9 cellular contexts compared by ENCODE assay signal in the genomic region with DNA sequence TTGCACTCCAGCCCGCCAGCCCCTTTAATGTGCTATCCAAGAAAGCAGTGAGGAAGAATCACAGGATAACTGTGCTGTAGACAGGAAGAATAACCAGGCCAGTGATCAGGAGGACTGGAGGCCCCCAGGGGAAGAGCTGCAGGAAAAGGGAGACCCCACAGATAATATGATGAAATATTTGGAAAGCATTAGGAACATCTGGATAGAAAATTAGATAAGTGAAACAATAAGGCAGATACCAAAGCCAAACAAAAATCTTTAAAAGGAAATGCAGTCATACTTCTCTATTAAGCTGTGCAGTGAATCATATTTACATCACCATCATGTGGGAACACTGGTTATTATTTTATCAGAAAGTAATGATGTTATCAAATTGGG. TPM values are rescaled to one million over a fixed set of nuclear protein-coding genes. Genes with fewer than 3 reads are reported as not detected.
A peak's percentile ranks its signal among the peaks of the same experiment; 100 is the strongest.
DNase-seq lines count a peak whose midpoint lies in the region; FAIRE-seq and TF ChIP-seq lines count a peak whose summit lies in the region.
"Had no signal": no experiment of that assay in that cellular context is flagged by ENCODE, and none has a peak within 500 bp of the region (broad histone marks: within the 10 kb centered on the region; RNA-seq: fewer than 3 reads in every experiment).

No MANE protein-coding gene starts in this region.

- H3K4me2 ChIP-seq in astrocyte (ENCODE audit: low read length) (peak overlapping the region; percentile 83), hepatocyte (peak overlapping the region; percentile 86)

- H4K20me1 ChIP-seq in astrocyte (ENCODE audit: insufficient read depth, low read length) (no peaks in the 10 kb centered on the region), hepatocyte (ENCODE audit: insufficient read depth, poor library complexity, severe bottlenecking) (no peaks in the 10 kb centered on the region)

- no peak for TF ChIP-seq CTCF in astrocyte (IDR thresholded peaks at IDR 0.05; ENCODE audit: insufficient read depth, low read depth, low read length)
- TF ChIP-seq CTCF in hepatocyte (IDR thresholded peaks at IDR 0.05; ENCODE audit: poor library complexity), result no peak
- TF ChIP-seq CTCF in stomach (IDR thresholded peaks at IDR 0.05), result no peak

- H3K9me2 ChIP-seq in hepatocyte (replicated peaks; ENCODE audit: insufficient read depth), result no peaks in the 10 kb centered on the region

- H3K4me3 ChIP-seq in astrocyte (ENCODE audit: insufficient read depth, low read depth, low read length) (peak overlapping the region; percentile 45), hepatocyte (no peak overlapping the region), stomach (peak overlapping the region in 1 of 4 donors; percentile 48)

- H3K36me3 Mint-ChIP-seq in activated CD4-positive, alpha-beta T cell treated with anti-CD3 and anti-CD28 coated beads, Interleukin-2, amount 10 ng/mL, durations not matched to agents 24 days and 14 days (ENCODE audit: low read depth), result peaks cover 1% of the 10 kb centered on the region
- H3K36me3 Mint-ChIP-seq in astrocyte (ENCODE audit: low read depth, unreplicated experiment), result peaks cover 3% of the 10 kb centered on the region

- WGBS in hepatocyte (ENCODE audit: low lambda C conversion rate, missing lambda C conversion rate), result 85% methylated on average over 1 of the region's 1 CpG
- 81 to 90% (median 86%) methylated on average over 1 of the region's 1 CpG for WGBS in stomach, 5 donors

- no peak overlapping the region for H3K27ac Mint-ChIP-seq in activated CD4-positive, alpha-beta T cell treated with anti-CD3 and anti-CD28 coated beads, Interleukin-2, amount 10 ng/mL, durations not matched to agents 24 days and 14 days
- H3K27ac Mint-ChIP-seq in astrocyte (ENCODE audit: unreplicated experiment), result peak overlapping the region; percentile 51

- H3K36me3 ChIP-seq in astrocyte (ENCODE audit: insufficient read depth, low read length) (no peaks in the 10 kb centered on the region), hepatocyte (replicated peaks; ENCODE audit: insufficient read depth, low read depth) (no peaks in the 10 kb centered on the region), stomach (no peaks in the 10 kb centered on the region)

- intact Hi-C loops in activated CD4-positive, alpha-beta T cell treated with anti-CD3 and anti-CD28 coated beads, Interleukin-2, amount 10 ng/mL, durations not matched to agents 24 days and 14 days (cut with micrococcal nuclease), result loop anchor here (2.0 kb wide), 1 partner anchor 16 kb away; no protein-coding TSS in a partner anchor
- intact Hi-C loops in stomach (cut with DNase I; ENCODE audit: low total_unique reads), result no loop called here

- H3K9me3 Mint-ChIP-seq in activated CD4-positive, alpha-beta T cell treated with anti-CD3 and anti-CD28 coated beads, Interleukin-2, amount 10 ng/mL, durations not matched to agents 24 days and 14 days, result peaks cover 10% of the 10 kb centered on the region
- H3K9me3 Mint-ChIP-seq in astrocyte (ENCODE audit: unreplicated experiment), result peaks cover 4% of the 10 kb centered on the region

- H3K79me2 ChIP-seq in astrocyte (ENCODE audit: insufficient read depth, low read length) (no peaks in the 10 kb centered on the region), hepatocyte (no peaks in the 10 kb centered on the region)

- no peak for DNase-seq in activated CD4-positive, alpha-beta T cell treated with anti-CD3 and anti-CD28 coated beads, Interleukin-2, amount 10 ng/mL, durations not matched to agents 24 days and 14 days
- no peak for DNase-seq in activated CD4-positive, alpha-beta T cell treated with anti-CD3 and anti-CD28 coated beads for 4 hours
- DNase-seq in astrocyte (ENCODE audit: low read depth) (peak; percentile 74), hepatocyte (ENCODE audit: low spot score) (no peak), stomach (no peak), cerebellar nuclear complex (lab: John Stamatoyannopoulos, UW) (no peak), C1 segment of cervical spinal cord (lab: John Stamatoyannopoulos, UW) (no peak), NCI-H146 treated with DMSO at 0.1 percent for 48 hours (lab: John Stamatoyannopoulos, UW; ENCODE audit: unreplicated experiment) (no peak)
- DNase-seq: activated effector memory CD4-positive, alpha-beta T cell treated with anti-CD3 and anti-CD28 coated beads, Interleukin-2, amount 50 U/mL, for 16 hours had no signal

- H3K9me3 ChIP-seq in astrocyte (ENCODE audit: insufficient read depth, low read depth, low read length), result no peaks in the 10 kb centered on the region
- no peaks in the 10 kb centered on the region for H3K9me3 ChIP-seq in hepatocyte (ENCODE audit: low read depth)
- H3K9me3 ChIP-seq in stomach, result no peaks in the 10 kb centered on the region

- H3K27me3 Mint-ChIP-seq in activated CD4-positive, alpha-beta T cell treated with anti-CD3 and anti-CD28 coated beads, Interleukin-2, amount 10 ng/mL, durations not matched to agents 24 days and 14 days, result peaks cover 14% of the 10 kb centered on the region
- peaks cover 5% of the 10 kb centered on the region for H3K27me3 Mint-ChIP-seq in astrocyte (ENCODE audit: low read depth, unreplicated experiment)

- peak overlapping the region; percentile 96 for H3K27ac ChIP-seq in astrocyte (ENCODE audit: low read depth, low read length)
- no peak overlapping the region for H3K27ac ChIP-seq in hepatocyte
- peak overlapping the region in 4 of 5 donors; percentile 54 to 78 (median 67) for H3K27ac ChIP-seq in stomach

- H3K27me3 ChIP-seq in astrocyte (ENCODE audit: insufficient read depth, low read length), result no peaks in the 10 kb centered on the region
- H3K27me3 ChIP-seq in hepatocyte, result no peaks in the 10 kb centered on the region
- peaks cover 0 to 12% (median 0%) of the 10 kb centered on the region in 3 donors for H3K27me3 ChIP-seq in stomach

- no peak for TF ChIP-seq EP300 in stomach (IDR thresholded peaks at IDR 0.05)

- peak; percentile 63 for FAIRE-seq in astrocyte (lab: Jason Lieb, UNC)

- H3K4me1 Mint-ChIP-seq in activated CD4-positive, alpha-beta T cell treated with anti-CD3 and anti-CD28 coated beads, Interleukin-2, amount 10 ng/mL, durations not matched to agents 24 days and 14 days, result peaks cover 36% of the 10 kb centered on the region
- peaks cover 20% of the 10 kb centered on the region for H3K4me1 Mint-ChIP-seq in astrocyte (ENCODE audit: low read depth, unreplicated experiment)

- peak overlapping the region; percentile 75 for H2AFZ ChIP-seq in astrocyte (ENCODE audit: low read depth, low read length)
- peak overlapping the region; percentile 58 for H2AFZ ChIP-seq in hepatocyte

- peak overlapping the region; percentile 84 for H3K9ac ChIP-seq in astrocyte (ENCODE audit: low read length)

- peak overlapping the region; percentile 29 for H3K4me3 Mint-ChIP-seq in activated CD4-positive, alpha-beta T cell treated with anti-CD3 and anti-CD28 coated beads, Interleukin-2, amount 10 ng/mL, durations not matched to agents 24 days and 14 days
- peak overlapping the region; percentile 41 for H3K4me3 Mint-ChIP-seq in astrocyte (ENCODE audit: unreplicated experiment)

- no peak for TF ChIP-seq POLR2A in stomach (IDR thresholded peaks at IDR 0.05)

- H3K4me1 ChIP-seq in astrocyte (ENCODE audit: insufficient read depth, low read length) (peaks cover 17% of the 10 kb centered on the region), hepatocyte (ENCODE audit: insufficient read depth) (no peaks in the 10 kb centered on the region), stomach (peaks cover 5 to 19% (median 10%) of the 10 kb centered on the region in 4 donors)

RNA-seq across cellular contexts. Expression of a gene that starts 14.3 kb away (rescaled TPM):
- 35.5 and 37.0 TPM in 2 replicates for total RNA-seq in activated CD4-positive, alpha-beta T cell treated with anti-CD3 and anti-CD28 coated beads, Interleukin-2, amount 10 ng/mL, durations not matched to agents 24 days and 14 days
- 68.6 and 70.2 TPM in 2 replicates for total RNA-seq in astrocyte
- 25.4 and 25.5 TPM in 2 replicates for total RNA-seq in hepatocyte
- 42.8 and 49.1 TPM in 2 replicates for polyA plus RNA-seq in hepatocyte
- 10 to 100 TPM; 10.6 to 40.3 (median 33.8) TPM for total RNA-seq in stomach
- 10 to 100 TPM; 26.6 to 57.0 (median 29.4) TPM for polyA plus RNA-seq in stomach

RNA-seq across cellular contexts. Expression of a gene that starts 42.9 kb away (rescaled TPM):
- total RNA-seq in activated CD4-positive, alpha-beta T cell treated with anti-CD3 and anti-CD28 coated beads, Interleukin-2, amount 10 ng/mL, durations not matched to agents 24 days and 14 days, result 14.2 and 14.3 TPM in 2 replicates
- 24.7 and 27.8 TPM in 2 replicates for total RNA-seq in astrocyte
- 33.9 and 36.3 TPM in 2 replicates for total RNA-seq in hepatocyte
- polyA plus RNA-seq in hepatocyte, result 23.8 and 29.6 TPM in 2 replicates
- 10 to 100 TPM in 2 of 5 donors, 1 to 10 TPM in 3; 1.2 to 33.0 (median 9.6) TPM for total RNA-seq in stomach
- 10 to 100 TPM; 26.5 to 38.6 (median 29.4) TPM for polyA plus RNA-seq in stomach
